In the genomic region with DNA sequence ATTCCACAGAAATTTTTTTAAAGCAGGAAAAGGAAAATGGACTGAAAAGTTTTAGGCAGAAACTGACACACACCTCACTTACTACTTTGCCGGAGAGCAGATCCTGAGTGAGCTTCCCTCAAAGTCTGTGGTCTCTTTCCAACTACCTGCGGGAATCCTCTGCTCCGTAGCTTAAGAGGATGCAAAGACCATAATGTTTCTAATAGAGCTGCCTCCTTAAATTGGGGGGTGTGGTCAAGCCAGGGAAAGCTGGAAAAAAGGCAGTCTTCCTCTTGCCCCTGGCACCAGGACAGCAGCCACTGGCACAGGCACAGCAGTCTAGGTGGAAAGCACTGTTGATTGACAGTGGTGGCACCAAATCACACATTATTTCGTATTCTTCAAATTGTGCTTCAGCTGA, we compare ENCODE assay signal across 8 cellular contexts. TPM values are rescaled to one million over a fixed set of nuclear protein-coding genes. Genes with fewer than 3 reads are reported as not detected.
DNase-seq lines count a peak whose midpoint lies in the region; ATAC-seq, FAIRE-seq and TF ChIP-seq lines count a peak whose summit lies in the region.

A gene with protein sequence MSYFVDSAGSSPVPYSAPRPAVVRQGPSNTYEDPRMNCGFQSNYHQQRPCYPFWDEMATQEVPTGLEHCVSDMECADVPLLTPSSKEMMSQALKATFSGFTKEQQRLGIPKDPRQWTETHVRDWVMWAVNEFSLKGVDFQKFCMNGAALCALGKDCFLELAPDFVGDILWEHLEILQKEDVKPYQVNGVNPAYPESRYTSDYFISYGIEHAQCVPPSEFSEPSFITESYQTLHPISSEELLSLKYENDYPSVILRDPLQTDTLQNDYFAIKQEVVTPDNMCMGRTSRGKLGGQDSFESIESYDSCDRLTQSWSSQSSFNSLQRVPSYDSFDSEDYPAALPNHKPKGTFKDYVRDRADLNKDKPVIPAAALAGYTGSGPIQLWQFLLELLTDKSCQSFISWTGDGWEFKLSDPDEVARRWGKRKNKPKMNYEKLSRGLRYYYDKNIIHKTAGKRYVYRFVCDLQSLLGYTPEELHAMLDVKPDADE (minus strand): TSS at position 144 of the 400 bp plus-strand sequence. CDS start 14,428 bp downstream, outside the sequence.

- no peak within 1 kb of the TSS for H2AFZ ChIP-seq in parathyroid adenoma

- no peak for TF ChIP-seq POLR2A in H54 (IDR thresholded peaks at IDR 0.05; ENCODE audit: low read depth, low read length)

- FAIRE-seq in H54 (lab: Jason Lieb, UNC) = peak; percentile 74

- H3K4me2 ChIP-seq in parathyroid adenoma (ENCODE audit: low read length) = peak within 1 kb of the TSS; percentile 58

- H3K27me3 ChIP-seq in RWPE2 (ENCODE audit: insufficient read depth, poor library complexity, severe bottlenecking) (no peaks in the 10 kb centered on the region), parathyroid adenoma (ENCODE audit: control insufficient read depth, insufficient read depth, low read length) (no peaks in the 10 kb centered on the region)

- intact Hi-C loops in Right ventricle myocardium inferior (cut with DNase I) = no loop called here

- ATAC-seq in RWPE2 (ENCODE audit: low read depth) (peak; percentile 44), Right ventricle myocardium inferior (no peak), GM19023 (IDR thresholded peaks at IDR 0.05; ENCODE audit: unreplicated experiment) (no peak), HG03097 (IDR thresholded peaks at IDR 0.05; ENCODE audit: low FRiP score, unreplicated experiment) (no peak)

- H3K36me3 ChIP-seq in RWPE2 (ENCODE audit: low read depth) (no peaks in the 10 kb centered on the region), parathyroid adenoma (ENCODE audit: control insufficient read depth, insufficient read depth, low read length) (no peaks in the 10 kb centered on the region)

- H3K4me3 ChIP-seq in RWPE2 (ENCODE audit: severe bottlenecking) = peak within 1 kb of the TSS; percentile 10
- peak within 1 kb of the TSS; percentile 57 for H3K4me3 ChIP-seq in parathyroid adenoma (ENCODE audit: low read depth, low read length)

- H3K9me3 ChIP-seq in RWPE2 (ENCODE audit: severe bottlenecking) (no peaks in the 10 kb centered on the region), parathyroid adenoma (ENCODE audit: control insufficient read depth, low read length) (no peaks in the 10 kb centered on the region)

- no peak for TF ChIP-seq CTCF in RWPE2 (IDR thresholded peaks at IDR 0.05; ENCODE audit: poor library complexity, severe bottlenecking)
- TF ChIP-seq CTCF in parathyroid adenoma (IDR thresholded peaks at IDR 0.05) = no peak

- DNase-seq in H54 (ENCODE audit: insufficient read length, low spot score) (no peak), RWPE2 (ENCODE audit: low spot score) (no peak), Right ventricle myocardium inferior (ENCODE audit: missing footprints) (no peak), AML-193 (lab: John Stamatoyannopoulos, UW) (no peak), dedifferentiated amniotic fluid mesenchymal stem cell (ENCODE audit: extremely low spot score) (no peak)

- H3K27ac ChIP-seq in RWPE2 (ENCODE audit: poor library complexity, severe bottlenecking) (no peak within 1 kb of the TSS), parathyroid adenoma (peak within 1 kb of the TSS; percentile 47)

- H3K79me2 ChIP-seq in parathyroid adenoma = no peaks in the 10 kb centered on the region

- no peak within 1 kb of the TSS for H3K9ac ChIP-seq in parathyroid adenoma

- H3K4me1 ChIP-seq in RWPE2 (ENCODE audit: insufficient read depth, poor library complexity, severe bottlenecking) (peaks cover 10% of the 10 kb centered on the region), parathyroid adenoma (no peaks in the 10 kb centered on the region)

RNA-seq across cellular contexts. Expression of the gene that starts here (rescaled TPM):
- total RNA-seq in Right ventricle myocardium inferior = 53.2 TPM
